ENCODE assay signal across 8 cellular contexts in the genomic region with DNA sequence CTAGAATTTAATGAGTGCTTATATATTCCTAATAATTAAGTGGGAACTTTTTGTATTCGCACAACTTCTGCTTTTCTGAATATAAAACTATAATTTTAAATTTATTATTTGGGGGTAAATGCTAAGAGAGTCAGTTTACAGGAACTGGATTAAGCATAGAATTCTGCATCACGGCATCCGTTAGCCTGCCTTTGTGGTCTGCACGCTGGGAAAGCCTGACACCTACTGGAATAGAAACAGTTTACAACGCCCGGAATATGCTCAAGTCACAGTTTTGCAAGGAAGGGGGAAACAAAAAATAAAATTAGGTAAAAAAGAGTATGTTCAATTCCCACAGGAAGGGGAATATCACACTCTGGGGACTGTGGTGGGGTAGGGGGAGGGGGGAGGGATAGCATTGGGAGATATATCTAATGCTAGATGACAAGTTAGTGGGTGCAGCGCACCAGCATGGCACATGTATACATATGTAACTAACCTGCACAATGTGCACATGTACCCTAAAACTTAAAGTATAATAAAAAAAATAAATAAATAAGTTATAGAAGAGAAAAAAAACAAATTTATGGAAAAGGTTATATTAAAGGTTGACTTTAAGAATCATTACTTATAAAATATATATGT. TPM values are rescaled to one million over a fixed set of nuclear protein-coding genes. Genes with fewer than 3 reads are reported as not detected.
DNase-seq lines count a peak whose midpoint lies in the region; ATAC-seq and TF ChIP-seq lines count a peak whose summit lies in the region.
"Not testable (repeated sequence)": the region's sequence is repeated elsewhere in the genome, so short reads cannot be mapped to it uniquely, and the experiment has no call there.

No MANE protein-coding gene starts in this region.

- not testable (repeated sequence) for H3K27me3 Mint-ChIP-seq in CD14-positive monocyte (ENCODE audit: low read depth in 3 of 3)

- H3K36me3 ChIP-seq in smooth muscle cell (ENCODE audit: low read depth): not testable (repeated sequence)

- H3K4me2 ChIP-seq in smooth muscle cell: not testable (repeated sequence)

- H3K4me1 ChIP-seq in smooth muscle cell (ENCODE audit: low read depth): not testable (repeated sequence)

- not testable (repeated sequence) for H2AFZ ChIP-seq in smooth muscle cell (ENCODE audit: low read depth)

- not testable (repeated sequence) for H3K27me3 ChIP-seq in smooth muscle cell (ENCODE audit: low read depth)

- WGBS in smooth muscle cell (ENCODE audit: low lambda C conversion rate): 15% methylated on average over 7 of the region's 7 CpGs

- H3K4me3 Mint-ChIP-seq in CD14-positive monocyte: not testable (repeated sequence)

- not testable (repeated sequence) for H3K27ac Mint-ChIP-seq in CD14-positive monocyte

- H4K20me1 ChIP-seq in smooth muscle cell (ENCODE audit: low read depth): not testable (repeated sequence)

- ATAC-seq in GM19395 (IDR thresholded peaks at IDR 0.05; ENCODE audit: unreplicated experiment) (peak; percentile 80), HG03280 (IDR thresholded peaks at IDR 0.05; ENCODE audit: unreplicated experiment) (peak; percentile 88)

- H3K9me3 ChIP-seq in smooth muscle cell (replicated peaks; ENCODE audit: low read depth): not testable (repeated sequence)

- peak; percentile 75 for TF ChIP-seq CTCF in CD14-positive monocyte (IDR thresholded peaks at IDR 0.05)
- TF ChIP-seq CTCF in VCaP (conservative IDR thresholded peaks at IDR 0.05): peak; percentile 97
- peak; percentile 72 for TF ChIP-seq CTCF in smooth muscle cell (IDR thresholded peaks at IDR 0.05; ENCODE audit: borderline replicate concordance, insufficient read depth, poor library complexity, severe bottlenecking)

- not testable (repeated sequence) for DNase-seq in CD14-positive monocyte (ENCODE audit: low spot score); smooth muscle cell (lab: John Stamatoyannopoulos, UW; ENCODE audit: unreplicated experiment)
- DNase-seq in NCI-H2227 (lab: John Stamatoyannopoulos, UW; ENCODE audit: unreplicated experiment) (peak; percentile 67), brain pericyte (ENCODE audit: low read depth, low spot score) (peak; percentile 5), iPS DF 19.7 (ENCODE audit: low read depth, low spot score) (peak; percentile 12)

- H3K4me3 ChIP-seq in smooth muscle cell: not testable (repeated sequence)

- H3K4me1 Mint-ChIP-seq in CD14-positive monocyte: not testable (repeated sequence)

- H3F3A ChIP-seq in smooth muscle cell (ENCODE audit: low read depth): not testable (repeated sequence)

- not testable (repeated sequence) for H3K79me2 ChIP-seq in smooth muscle cell (ENCODE audit: low read depth)

- H3K9ac ChIP-seq in smooth muscle cell (ENCODE audit: low read depth): not testable (repeated sequence)

- not testable (repeated sequence) for H3K27ac ChIP-seq in VCaP; smooth muscle cell (ENCODE audit: low read depth)

- not testable (repeated sequence) for H3K36me3 Mint-ChIP-seq in CD14-positive monocyte

- not testable (repeated sequence) for H3K9me3 Mint-ChIP-seq in CD14-positive monocyte

- intact Hi-C loops in CD14-positive monocyte (cut with micrococcal nuclease): loop anchor here in 1 of 2 donors (10.0 kb wide), 1 partner anchor 677 kb away; no protein-coding TSS in a partner anchor

RNA-seq across cellular contexts. Expression of a gene that starts 7.3 kb away (rescaled TPM):
- polyA plus RNA-seq in CD14-positive monocyte (under 1 TPM in 1 of 2 donors, not detected in 1; 0.07 TPM), smooth muscle cell (not detected in 2 replicates)
- 0.04 TPM in 1 of 2 replicates, not detected in the other for total RNA-seq in smooth muscle cell
